14 cellular contexts compared by ENCODE assay signal in genomic region chr4:153645183-153645582, GRCh38. TPM values are rescaled to one million over a fixed set of nuclear protein-coding genes. Genes with fewer than 3 reads are reported as not detected.
A peak's percentile ranks its signal among the peaks of the same experiment; 100 is the strongest.
DNase-seq lines count a peak whose midpoint lies in the region; ATAC-seq and TF ChIP-seq lines count a peak whose summit lies in the region.
"Had no signal": no experiment of that assay in that cellular context is flagged by ENCODE, and none has a peak within 500 bp of the region (broad histone marks: within the 10 kb centered on the region; RNA-seq: fewer than 3 reads in every experiment).

No MANE protein-coding gene starts in this region.

- H3K79me2 ChIP-seq in OCI-LY1 (ENCODE audit: insufficient read depth, low read length), result no peaks in the 10 kb centered on the region

- peaks cover 2% of the 10 kb centered on the region for H3K27me3 Mint-ChIP-seq in endodermal cell (ENCODE audit: insufficient read depth)
- no peaks in the 10 kb centered on the region for H3K27me3 Mint-ChIP-seq in activated T-cell treated with anti-CD3 and anti-CD28 coated beads, Interleukin-2, amount 50 U/mL, for 4 hours (ENCODE audit: low read depth)

- H4K20me1 ChIP-seq in OCI-LY1 (ENCODE audit: insufficient read depth, low read length), result no peaks in the 10 kb centered on the region

- ATAC-seq in activated T-cell treated with anti-CD3 and anti-CD28 coated beads, Interleukin-2, amount 50 U/mL, for 4 hours, result no peak
- no peak for ATAC-seq in GM21717 (IDR thresholded peaks at IDR 0.05; ENCODE audit: unreplicated experiment)
- ATAC-seq in GM18505 (IDR thresholded peaks at IDR 0.05; ENCODE audit: unreplicated experiment), result no peak

- H3K4me1 ChIP-seq in BE2C (no peaks in the 10 kb centered on the region), OCI-LY1 (ENCODE audit: insufficient read depth, low read length, severe bottlenecking) (peaks cover 29% of the 10 kb centered on the region), endodermal cell (ENCODE audit: control insufficient read depth, insufficient read depth, low read length) (no peaks in the 10 kb centered on the region), esophagus muscularis mucosa (no peaks in the 10 kb centered on the region)

- H3K9ac ChIP-seq in OCI-LY1 (ENCODE audit: low read length) (no peak overlapping the region), endodermal cell (ENCODE audit: extremely low read depth, low read length, poor library complexity, severe bottlenecking) (no peak overlapping the region)

- H3K4me2 ChIP-seq in OCI-LY1 (ENCODE audit: low read length), result no peak overlapping the region

- WGBS in endodermal cell (ENCODE audit: insufficient coverage in 1 of 2, insufficient read length in 1 of 2), 2 experiments, result 100% methylated on average over 1 of the region's 1 CpG; no CpG with 5 or more reads in 1 of the 2 experiments
- 63% methylated on average over 1 of the region's 1 CpG for WGBS in esophagus muscularis mucosa

- no peaks in the 10 kb centered on the region for H3K4me1 Mint-ChIP-seq in endodermal cell
- peaks cover 15% of the 10 kb centered on the region for H3K4me1 Mint-ChIP-seq in activated T-cell treated with anti-CD3 and anti-CD28 coated beads, Interleukin-2, amount 50 U/mL, for 4 hours (ENCODE audit: low read depth)

- intact Hi-C loops in esophagus muscularis mucosa (cut with DNase I), result no loop called here

- H3K9me3 Mint-ChIP-seq in endodermal cell, result peaks cover 4% of the 10 kb centered on the region
- H3K9me3 Mint-ChIP-seq in activated T-cell treated with anti-CD3 and anti-CD28 coated beads, Interleukin-2, amount 50 U/mL, for 4 hours, result peaks cover 3% of the 10 kb centered on the region

- H3K36me3 ChIP-seq in BE2C, result no peaks in the 10 kb centered on the region
- no peaks in the 10 kb centered on the region for H3K36me3 ChIP-seq in OCI-LY1 (ENCODE audit: insufficient read depth, low read length)
- no peaks in the 10 kb centered on the region for H3K36me3 ChIP-seq in endodermal cell (ENCODE audit: control insufficient read depth, insufficient read depth, low read length)
- no peaks in the 10 kb centered on the region for H3K36me3 ChIP-seq in esophagus muscularis mucosa

- H3F3A ChIP-seq in OCI-LY1 (ENCODE audit: insufficient read depth, low read length), result peaks cover 5% of the 10 kb centered on the region; the same call in 1 of the 2 replicates

- DNase-seq in BE2C, result no peak
- DNase-seq in GM12865 (ENCODE audit: low read depth), result no peak
- DNase-seq in endodermal cell, result no peak
- no peak for DNase-seq in activated T-cell treated with anti-CD3 and anti-CD28 coated beads, Interleukin-2, amount 50 U/mL, for 4 hours
- no peak for DNase-seq in esophagus muscularis mucosa (ENCODE audit: extremely low spot score)
- DNase-seq: activated CD8-positive, alpha-beta memory T cell treated with anti-CD3 and anti-CD28 coated beads, Interleukin-2, amount 50 U/mL, for 48 hours; mesenchymal stem cell; NCI-H2227 treated with DMSO at 0.1 percent for 48 hours; retina had no signal

- H3K27ac Mint-ChIP-seq in endodermal cell, result no peak overlapping the region

- no peak for TF ChIP-seq EP300 in esophagus muscularis mucosa (IDR thresholded peaks at IDR 0.05)

- H3K4me3 ChIP-seq in BE2C (ENCODE audit: low read depth, low read length), result no peak overlapping the region
- no peak overlapping the region for H3K4me3 ChIP-seq in GM12865 (ENCODE audit: low read depth, low read length)
- no peak overlapping the region for H3K4me3 ChIP-seq in OCI-LY1 (ENCODE audit: low read depth, low read length, poor library complexity, severe bottlenecking)
- H3K4me3 ChIP-seq in endodermal cell (ENCODE audit: low read length), result no peak overlapping the region
- no peak overlapping the region for H3K4me3 ChIP-seq in esophagus muscularis mucosa
- H3K4me3 ChIP-seq: SK-N-MC had no signal

- H2AFZ ChIP-seq in OCI-LY1 (ENCODE audit: low read length), result no peak overlapping the region

- H3K36me3 Mint-ChIP-seq in endodermal cell (ENCODE audit: low read depth), result no peaks in the 10 kb centered on the region
- no peaks in the 10 kb centered on the region for H3K36me3 Mint-ChIP-seq in activated T-cell treated with anti-CD3 and anti-CD28 coated beads, Interleukin-2, amount 50 U/mL, for 4 hours (ENCODE audit: insufficient read depth)

- TF ChIP-seq POLR2A in esophagus muscularis mucosa (IDR thresholded peaks at IDR 0.05; ENCODE audit: low read depth) (no peak), GM18505 (IDR thresholded peaks at IDR 0.05; ENCODE audit: borderline replicate concordance, extremely low read depth, insufficient read depth, insufficient read length) (no peak)

- no peaks in the 10 kb centered on the region for H3K9me3 ChIP-seq in BE2C
- no peaks in the 10 kb centered on the region for H3K9me3 ChIP-seq in OCI-LY1 (ENCODE audit: low read length)
- peaks cover 7% of the 10 kb centered on the region for H3K9me3 ChIP-seq in endodermal cell (ENCODE audit: control insufficient read depth, low read length)
- H3K9me3 ChIP-seq in esophagus muscularis mucosa, result peaks cover 0 to 6% (median 2%) of the 10 kb centered on the region in 4 donors

- H3K4me3 Mint-ChIP-seq in endodermal cell, result no peak overlapping the region
- no peak overlapping the region for H3K4me3 Mint-ChIP-seq in activated T-cell treated with anti-CD3 and anti-CD28 coated beads, Interleukin-2, amount 50 U/mL, for 4 hours

- H3K27ac ChIP-seq in OCI-LY1 (ENCODE audit: low read depth, low read length, poor library complexity, severe bottlenecking) (no peak overlapping the region), endodermal cell (ENCODE audit: low read depth, low read length) (no peak overlapping the region), esophagus muscularis mucosa (replicated peaks in 1 of 4) (no peak overlapping the region)
- H3K27ac ChIP-seq: SK-N-MC had no signal

- H3K27me3 ChIP-seq in BE2C, result no peaks in the 10 kb centered on the region
- no peaks in the 10 kb centered on the region for H3K27me3 ChIP-seq in OCI-LY1 (ENCODE audit: insufficient read depth, low read length)
- no peaks in the 10 kb centered on the region for H3K27me3 ChIP-seq in endodermal cell (ENCODE audit: control insufficient read depth, insufficient read depth, low read length, poor library complexity, severe bottlenecking)
- H3K27me3 ChIP-seq in esophagus muscularis mucosa, result no peaks in the 10 kb centered on the region

- TF ChIP-seq CTCF in BE2C (IDR thresholded peaks at IDR 0.05; ENCODE audit: low read depth, low read length), result peak; percentile 37; the same call in 1 of the 2 replicates
- TF ChIP-seq CTCF in GM12865 (IDR thresholded peaks at IDR 0.05; ENCODE audit: insufficient read depth, low read depth, low read length, missing control alignments), result peak; percentile 43
- peak; percentile 57 for TF ChIP-seq CTCF in OCI-LY1 (IDR thresholded peaks at IDR 0.05; ENCODE audit: low read length)
- TF ChIP-seq CTCF in endodermal cell (conservative IDR thresholded peaks at IDR 0.05), result peak; percentile 53
- TF ChIP-seq CTCF in esophagus muscularis mucosa (IDR thresholded peaks at IDR 0.05), result no peak

- no peaks in the 10 kb centered on the region for H3K9me2 ChIP-seq in OCI-LY1 (ENCODE audit: low read depth, low read length)

RNA-seq across cellular contexts. Expression of gene TLR2, which starts 38.9 kb away (rescaled TPM):
- not detected for polyA plus RNA-seq in BE2C (2012; ENCODE audit: insufficient read depth, insufficient read length, low read depth)
- total RNA-seq in endodermal cell (under 1 TPM; 0.53 to 0.89 TPM), esophagus muscularis mucosa (10 to 100 TPM in 1 of 4 donors, 1 to 10 TPM in 3; 5.6 to 39.8 (median 8.8) TPM)
- polyA plus RNA-seq in endodermal cell (2013, experiment 1 of 2), result 0.14 TPM
- polyA plus RNA-seq in endodermal cell (2013, experiment 2 of 2), result 0.33 TPM
- 1 to 10 TPM; 1.2 to 1.9 (median 1.6) TPM for total RNA-seq in activated T-cell treated with anti-CD3 and anti-CD28 coated beads, Interleukin-2, amount 50 U/mL, for 4 hours
- total RNA-seq: HT-29 had no signal

Comparison
In these comparisons a context has a peak if more than half of its experiments do, and no peak if none do; other contexts are left out.
1. CTCF ChIP-seq: peak in BE2C (single experiment), GM12865 (single experiment), OCI-LY1 (single experiment) and endodermal cell (single experiment); none in esophagus muscularis mucosa (0 of 3).